ENCODE assay signal across 15 cellular contexts in genomic region chr1:9894115-9894514, GRCh38. TPM values are rescaled to one million over a fixed set of nuclear protein-coding genes. Genes with fewer than 3 reads are reported as not detected.
DNase-seq lines count a peak whose midpoint lies in the region; ATAC-seq and TF ChIP-seq lines count a peak whose summit lies in the region.
"Had no signal": no experiment of that assay in that cellular context is flagged by ENCODE, and none has a peak within 500 bp of the region (broad histone marks: within the 10 kb centered on the region; RNA-seq: fewer than 3 reads in every experiment).

No MANE protein-coding gene starts in this region.

- H2AFZ ChIP-seq in HCT116 (ENCODE audit: low read depth, low read length, poor library complexity, severe bottlenecking), result no peak overlapping the region
- H2AFZ ChIP-seq in smooth muscle cell (ENCODE audit: low read depth), result no peak overlapping the region

- H3K27ac ChIP-seq in HCT116 (ENCODE audit: low read depth, low read length) (peak overlapping the region; percentile 79), SK-N-MC (peak overlapping the region; percentile 20; the same call in 1 of the 2 replicates), smooth muscle cell (ENCODE audit: low read depth) (peak overlapping the region; percentile 92)
- H3K27ac ChIP-seq: KMS-11 had no signal

- no peaks in the 10 kb centered on the region for H3K79me2 ChIP-seq in HCT116 (ENCODE audit: insufficient read depth, low read length)
- H3K79me2 ChIP-seq in smooth muscle cell (ENCODE audit: low read depth), result peaks cover 8% of the 10 kb centered on the region

- no peak for TF ChIP-seq CTCF in HCT116 (IDR thresholded peaks at IDR 0.05 in 2 of 3, conservative IDR thresholded peaks at IDR 0.05 in 1 of 3; ENCODE audit: borderline replicate concordance in 1 of 3, insufficient read depth in 1 of 3, low read depth in 2 of 3, low read length in 2 of 3)
- TF ChIP-seq CTCF in smooth muscle cell (IDR thresholded peaks at IDR 0.05; ENCODE audit: borderline replicate concordance, insufficient read depth, poor library complexity, severe bottlenecking), result no peak

- H3K27me3 ChIP-seq in HCT116 (ENCODE audit: insufficient read depth, low read length) (no peaks in the 10 kb centered on the region), smooth muscle cell (ENCODE audit: low read depth) (no peaks in the 10 kb centered on the region)
- H3K27me3 ChIP-seq: left lung, pancreas had no signal

- peaks cover 0 to 2% (median 0%) of the 10 kb centered on the region in 3 donors for H3K27me3 Mint-ChIP-seq in immature natural killer cell (ENCODE audit: low read depth in 3 of 3)
- no peaks in the 10 kb centered on the region for H3K27me3 Mint-ChIP-seq in activated T-helper 2 cell treated with anti-CD3 and anti-CD28 coated beads, Interferon-gamma antibody, Interleukin-2, Interleukin-4, amounts not matched to agents 10 μg/mL and 5 μg/mL and 100 μg/mL, durations not matched to agents 14 hours and 24 hours and 36 hours (ENCODE audit: low read depth)
- H3K27me3 Mint-ChIP-seq: activated naive CD8-positive, alpha-beta T cell had no signal

- H3K4me1 ChIP-seq in HCT116 (ENCODE audit: control insufficient read depth in 1 of 2, insufficient read depth in 2 of 2, low read length in 2 of 2) (peaks cover 66 to 88% of the 10 kb centered on the region in 2 experiments), smooth muscle cell (ENCODE audit: low read depth) (peaks cover 37% of the 10 kb centered on the region)

- RAD21 ChIA-PET in HCT116 (lab: Charles Lee; ENCODE audit: low non-redundant PET in 1 of 2, low total read pairs in 2 of 2, uncharacterized antibody in 2 of 2, unreplicated experiment in 2 of 2), result no interaction called here

- H4K20me1 ChIP-seq in HCT116 (ENCODE audit: insufficient read depth), result no peaks in the 10 kb centered on the region
- no peaks in the 10 kb centered on the region for H4K20me1 ChIP-seq in smooth muscle cell (ENCODE audit: low read depth)

- H3K36me3 ChIP-seq in HCT116 (ENCODE audit: control insufficient read depth in 1 of 2, insufficient read depth in 2 of 2, low read length in 2 of 2) (no peaks in the 10 kb centered on the region), SK-N-MC (ENCODE audit: insufficient read depth, low read length) (no peaks in the 10 kb centered on the region), smooth muscle cell (ENCODE audit: low read depth) (no peaks in the 10 kb centered on the region)
- H3K36me3 ChIP-seq: left lung, pancreas had no signal

- BruUV-seq in HCT116 (replicated peaks; lab: Mats Ljungman, UMichigan), result no TSS peak

- ATAC-seq in HCT116 (no peak), GM21360 (IDR thresholded peaks at IDR 0.05; ENCODE audit: unreplicated experiment) (no peak)
- ATAC-seq: pancreas had no signal

- H3K4me2 ChIP-seq in HCT116 (ENCODE audit: low read length) (peak overlapping the region; percentile 81), smooth muscle cell (peak overlapping the region; percentile 52)
- H3K4me2 ChIP-seq: KMS-11 had no signal

- intact Hi-C loops in HCT116 (cut with micrococcal nuclease), result no loop called here
- intact Hi-C loops in activated T-helper 2 cell treated with anti-CD3 and anti-CD28 coated beads, Interferon-gamma antibody, Interleukin-2, Interleukin-4, amounts not matched to agents 10 μg/mL and 5 μg/mL and 100 μg/mL, durations not matched to agents 14 hours and 24 hours and 36 hours (cut with micrococcal nuclease), result no loop called here

- DNase-seq in HCT116 (ENCODE audit: low read depth, low spot score) (no peak), SK-N-MC (ENCODE audit: low read depth, low spot score) (no peak), immature natural killer cell (no peak), smooth muscle cell (lab: John Stamatoyannopoulos, UW; ENCODE audit: unreplicated experiment) (no peak), UCSD-AML1 (lab: John Stamatoyannopoulos, UW; ENCODE audit: unreplicated experiment) (no peak)
- DNase-seq in activated T-helper 2 cell treated with anti-CD3 and anti-CD28 coated beads, Interferon-gamma antibody, Interleukin-2, Interleukin-4, amounts not matched to agents 10 μg/mL and 5 μg/mL and 100 μg/mL, durations not matched to agents 14 hours and 24 hours and 36 hours (ENCODE audit: low spot score), result no peak
- no peak for DNase-seq in activated CD4-positive, alpha-beta T cell treated with anti-CD3 and anti-CD28 coated beads, Interleukin-2, amount 50 U/mL, for 1 hour
- DNase-seq: activated CD8-positive, alpha-beta memory T cell treated with anti-CD3 and anti-CD28 coated beads for 24 hours; left lung; stimulated activated CD4-positive, alpha-beta T cell treated with anti-CD3 and anti-CD28 coated beads, Interleukin-4, amount 100 ng/mL, for 4 hours; T-helper 9 cell had no signal

- POLR2A ChIA-PET in HCT116 (lab: Charles Lee), result no interaction called here

- peaks cover 3 to 6% (median 4%) of the 10 kb centered on the region in 3 donors for H3K36me3 Mint-ChIP-seq in immature natural killer cell
- H3K36me3 Mint-ChIP-seq in activated T-helper 2 cell treated with anti-CD3 and anti-CD28 coated beads, Interferon-gamma antibody, Interleukin-2, Interleukin-4, amounts not matched to agents 10 μg/mL and 5 μg/mL and 100 μg/mL, durations not matched to agents 14 hours and 24 hours and 36 hours (ENCODE audit: low read depth), result no peaks in the 10 kb centered on the region
- H3K36me3 Mint-ChIP-seq: activated naive CD8-positive, alpha-beta T cell had no signal

- TF ChIP-seq RAD21 in HCT116 (IDR thresholded peaks at IDR 0.05; ENCODE audit: low read depth), result no peak

- no peaks in the 10 kb centered on the region for H3K9me2 ChIP-seq in HCT116 (ENCODE audit: insufficient read depth)

- H3K4me3 ChIP-seq in HCT116 (replicated peaks in 1 of 2; ENCODE audit: low read depth in 1 of 2, low read length in 2 of 2), result peak overlapping the region in 1 of 2 experiments; percentile 48; a peak in 1 of 4 replicates
- H3K4me3 ChIP-seq in SK-N-MC, result no peak overlapping the region
- H3K4me3 ChIP-seq in smooth muscle cell, result no peak overlapping the region
- H3K4me3 ChIP-seq: left lung, pancreas had no signal

- TF ChIP-seq POLR2A in HCT116 (IDR thresholded peaks at IDR 0.05; ENCODE audit: borderline replicate concordance, extremely low read depth, insufficient read depth, insufficient read length), result no peak

- H3K27ac Mint-ChIP-seq in immature natural killer cell, result peak overlapping the region in 5 of 6 donors; percentile 9 to 83 (median 56)
- no peak overlapping the region for H3K27ac Mint-ChIP-seq in activated T-helper 2 cell treated with anti-CD3 and anti-CD28 coated beads, Interferon-gamma antibody, Interleukin-2, Interleukin-4, amounts not matched to agents 10 μg/mL and 5 μg/mL and 100 μg/mL, durations not matched to agents 14 hours and 24 hours and 36 hours
- H3K27ac Mint-ChIP-seq: activated naive CD8-positive, alpha-beta T cell had no signal

- H3F3A ChIP-seq in smooth muscle cell (ENCODE audit: low read depth), result peaks cover 16% of the 10 kb centered on the region

- no peaks in the 10 kb centered on the region for H3K9me3 ChIP-seq in HCT116 (ENCODE audit: control insufficient read depth in 1 of 2, insufficient read depth in 1 of 2, low read depth in 1 of 2, low read length in 2 of 2)
- no peaks in the 10 kb centered on the region for H3K9me3 ChIP-seq in SK-N-MC (ENCODE audit: low read depth, low read length)
- H3K9me3 ChIP-seq in smooth muscle cell (replicated peaks; ENCODE audit: low read depth), result no peaks in the 10 kb centered on the region
- H3K9me3 ChIP-seq: left lung, pancreas had no signal

- no peaks in the 10 kb centered on the region for H3K9me3 Mint-ChIP-seq in immature natural killer cell
- no peaks in the 10 kb centered on the region for H3K9me3 Mint-ChIP-seq in activated T-helper 2 cell treated with anti-CD3 and anti-CD28 coated beads, Interferon-gamma antibody, Interleukin-2, Interleukin-4, amounts not matched to agents 10 μg/mL and 5 μg/mL and 100 μg/mL, durations not matched to agents 14 hours and 24 hours and 36 hours

- peaks cover 19 to 30% of the 10 kb centered on the region in 2 donors for H3K4me1 Mint-ChIP-seq in immature natural killer cell
- peaks cover 15% of the 10 kb centered on the region for H3K4me1 Mint-ChIP-seq in activated T-helper 2 cell treated with anti-CD3 and anti-CD28 coated beads, Interferon-gamma antibody, Interleukin-2, Interleukin-4, amounts not matched to agents 10 μg/mL and 5 μg/mL and 100 μg/mL, durations not matched to agents 14 hours and 24 hours and 36 hours (ENCODE audit: low read depth)

- peak overlapping the region; percentile 54 for H3K9ac ChIP-seq in HCT116 (ENCODE audit: low read length)
- no peak overlapping the region for H3K9ac ChIP-seq in SK-N-MC (ENCODE audit: insufficient read length)
- peak overlapping the region; percentile 14 for H3K9ac ChIP-seq in smooth muscle cell (ENCODE audit: low read depth)
- H3K9ac ChIP-seq: KMS-11 had no signal

- CTCF ChIA-PET in HCT116 (lab: Charles Lee), result interaction anchor here (1.3 kb wide), 1 partner anchor 48 kb away, joined by 3 read pairs; the partner anchor contains the start of genes LZIC and NMNAT1

- no peak overlapping the region for H3K4me3 Mint-ChIP-seq in immature natural killer cell
- H3K4me3 Mint-ChIP-seq in activated T-helper 2 cell treated with anti-CD3 and anti-CD28 coated beads, Interferon-gamma antibody, Interleukin-2, Interleukin-4, amounts not matched to agents 10 μg/mL and 5 μg/mL and 100 μg/mL, durations not matched to agents 14 hours and 24 hours and 36 hours (ENCODE audit: low read depth), result no peak overlapping the region
- H3K4me3 Mint-ChIP-seq: activated naive CD8-positive, alpha-beta T cell had no signal

- 78% methylated on average over 3 of the region's 3 CpGs for WGBS in smooth muscle cell (ENCODE audit: low lambda C conversion rate)

RNA-seq across cellular contexts. Expression of gene CTNNBIP1, which starts 16.0 kb away (rescaled TPM):
- total RNA-seq in HCT116 (2021; ENCODE audit: unreplicated experiment) (31.3 TPM), smooth muscle cell (27.7 and 30.6 TPM in 2 replicates)
- polyA plus RNA-seq in HCT116 (2012), result 33.7 and 43.0 TPM in 2 replicates
- polyA plus RNA-seq in immature natural killer cell (10 to 100 TPM; 41.0 to 51.5 (median 45.5) TPM), smooth muscle cell (52.4 and 55.1 TPM in 2 replicates)
- total RNA-seq in activated T-helper 2 cell treated with anti-CD3 and anti-CD28 coated beads, Interferon-gamma antibody, Interleukin-2, Interleukin-4, amounts not matched to agents 10 μg/mL and 5 μg/mL and 100 μg/mL, durations not matched to agents 14 hours and 24 hours and 36 hours, result 7.4 and 7.5 TPM in 2 replicates

RNA-seq across cellular contexts. Expression of gene LZIC, which starts 49.1 kb away (rescaled TPM):
- total RNA-seq in HCT116 (2021; ENCODE audit: unreplicated experiment) (26.6 TPM), smooth muscle cell (42.3 and 47.5 TPM in 2 replicates)
- polyA plus RNA-seq in HCT116 (2012), result 11.1 and 16.2 TPM in 2 replicates
- polyA plus RNA-seq in immature natural killer cell (10 to 100 TPM; 32.3 to 44.9 (median 36.2) TPM), smooth muscle cell (21.9 and 36.4 TPM in 2 replicates)
- total RNA-seq in activated T-helper 2 cell treated with anti-CD3 and anti-CD28 coated beads, Interferon-gamma antibody, Interleukin-2, Interleukin-4, amounts not matched to agents 10 μg/mL and 5 μg/mL and 100 μg/mL, durations not matched to agents 14 hours and 24 hours and 36 hours, result 30.0 and 31.1 TPM in 2 replicates

RNA-seq across cellular contexts. Expression of gene NMNAT1, which starts 49.2 kb away (rescaled TPM):
- 8.6 TPM for total RNA-seq in HCT116 (2021; ENCODE audit: unreplicated experiment)
- polyA plus RNA-seq in HCT116 (2012), result 5.7 and 5.9 TPM in 2 replicates
- 1 to 10 TPM; 1.4 to 10.0 (median 7.1) TPM for polyA plus RNA-seq in immature natural killer cell
- total RNA-seq in smooth muscle cell, result 6.4 and 7.4 TPM in 2 replicates
- polyA plus RNA-seq in smooth muscle cell, result 9.6 and 9.8 TPM in 2 replicates
- total RNA-seq in activated T-helper 2 cell treated with anti-CD3 and anti-CD28 coated beads, Interferon-gamma antibody, Interleukin-2, Interleukin-4, amounts not matched to agents 10 μg/mL and 5 μg/mL and 100 μg/mL, durations not matched to agents 14 hours and 24 hours and 36 hours, result 6.8 TPM in 2 replicates

Comparison
In these comparisons a context has a peak if more than half of its experiments do, and no peak if none do; other contexts are left out.
1. H3K27ac ChIP-seq: peak in every context shown above with its lines; median percentile 92 in smooth muscle cell; 79 in HCT116; 20 in SK-N-MC.